ENCODE assay signal across 8 cellular contexts in genomic region chr1:192807968-192808587, GRCh38. TPM values are rescaled to one million over a fixed set of nuclear protein-coding genes. Genes with fewer than 3 reads are reported as not detected.
DNase-seq lines count a peak whose midpoint lies in the region; ATAC-seq, FAIRE-seq and TF ChIP-seq lines count a peak whose summit lies in the region.

No MANE protein-coding gene starts in this region.

- peak overlapping the region; percentile 99 for H3K4me2 ChIP-seq in keratinocyte (ENCODE audit: control insufficient read depth, extremely low read depth, insufficient read depth, low read depth, low read length)

- no peaks in the 10 kb centered on the region for H3K9me3 Mint-ChIP-seq in stimulated activated memory B cell treated with anti-CD40 and anti-IgM and Interleukin-4, amounts not matched to agents 10 μg/mL and 1 μg/mL and 100 μg/mL, for 72 hours

- no peak for DNase-seq in D721Med (ENCODE audit: insufficient read length, low spot score)
- peak; percentile 32 for DNase-seq in LoVo (ENCODE audit: low spot score)
- DNase-seq in astrocyte of the cerebellum (ENCODE audit: low read depth): no peak
- DNase-seq in keratinocyte (ENCODE audit: low read depth, low spot score): no peak
- DNase-seq in KG1 (lab: John Stamatoyannopoulos, UW): no peak

- no peak for ATAC-seq in stimulated activated memory B cell treated with anti-CD40 and anti-IgM and Interleukin-4, amounts not matched to agents 10 μg/mL and 1 μg/mL and 100 μg/mL, for 72 hours
- ATAC-seq in GM19455 (IDR thresholded peaks at IDR 0.05; ENCODE audit: unreplicated experiment): no peak
- ATAC-seq in HG02885 (IDR thresholded peaks at IDR 0.05; ENCODE audit: poor library complexity, unreplicated experiment): no peak

- in situ Hi-C loops in astrocyte of the cerebellum (cut with HindIII; ENCODE audit: low sequenced_read_pairs): no loop called here

- H3K27ac Mint-ChIP-seq in stimulated activated memory B cell treated with anti-CD40 and anti-IgM and Interleukin-4, amounts not matched to agents 10 μg/mL and 1 μg/mL and 100 μg/mL, for 72 hours: peak overlapping the region; percentile 94

- peak overlapping the region; percentile 86 for H3K27ac ChIP-seq in keratinocyte (ENCODE audit: control insufficient read depth, insufficient read depth, low read length)

- dilution Hi-C loops in keratinocyte (cut with MboI; ENCODE audit: extremely low pct_ligation_motif_present, low sequenced_read_pairs): loop anchor here (25.0 kb wide), 1 partner anchor 204 kb away; no protein-coding TSS in a partner anchor

- no peaks in the 10 kb centered on the region for H3K27me3 ChIP-seq in keratinocyte (ENCODE audit: control insufficient read depth, extremely low read depth, insufficient read depth, low read length)

- peaks cover 3 to 7% of the 10 kb centered on the region in 2 experiments for H3K36me3 ChIP-seq in keratinocyte (ENCODE audit: control insufficient read depth in 2 of 2, extremely low read depth in 1 of 2, insufficient read depth in 2 of 2, low read length in 2 of 2)

- H2AFZ ChIP-seq in keratinocyte (ENCODE audit: control insufficient read depth, low read length): peak overlapping the region; percentile 82

- H3K9me1 ChIP-seq in keratinocyte (ENCODE audit: control insufficient read depth, extremely low read depth, insufficient read depth, low read length): peaks cover 2% of the 10 kb centered on the region

- peaks cover 6% of the 10 kb centered on the region for H3K79me2 ChIP-seq in keratinocyte (ENCODE audit: control insufficient read depth, insufficient read depth, low read length)

- H3K4me1 ChIP-seq in keratinocyte (ENCODE audit: control insufficient read depth, extremely low read depth, insufficient read depth, low read length): peaks cover 27% of the 10 kb centered on the region

- TF ChIP-seq CTCF in D721Med (IDR thresholded peaks at IDR 0.05; ENCODE audit: insufficient read depth, missing control alignments): no peak
- TF ChIP-seq CTCF in astrocyte of the cerebellum (IDR thresholded peaks at IDR 0.05; ENCODE audit: low read depth, low read length, missing control alignments): no peak
- TF ChIP-seq CTCF in keratinocyte (optimal IDR thresholded peaks at IDR 0.05 in 1 of 3, IDR thresholded peaks at IDR 0.05 in 1 of 3, conservative IDR thresholded peaks at IDR 0.05 in 1 of 3; ENCODE audit: extremely low read depth in 1 of 3, insufficient read depth in 2 of 3, low read length in 3 of 3): no peak

- H4K20me1 ChIP-seq in keratinocyte (ENCODE audit: control insufficient read depth, extremely low read depth, insufficient read depth, low read length): no peaks in the 10 kb centered on the region

- H3K9me3 ChIP-seq in keratinocyte (ENCODE audit: control insufficient read depth, low read depth, low read length): no peaks in the 10 kb centered on the region

- H3K4me3 Mint-ChIP-seq in stimulated activated memory B cell treated with anti-CD40 and anti-IgM and Interleukin-4, amounts not matched to agents 10 μg/mL and 1 μg/mL and 100 μg/mL, for 72 hours: peak overlapping the region; percentile 93

- FAIRE-seq in D721Med (lab: Jason Lieb, UNC) (peak; percentile 21), keratinocyte (lab: Jason Lieb, UNC) (no peak)

- peaks cover 32% of the 10 kb centered on the region for H3K4me1 Mint-ChIP-seq in stimulated activated memory B cell treated with anti-CD40 and anti-IgM and Interleukin-4, amounts not matched to agents 10 μg/mL and 1 μg/mL and 100 μg/mL, for 72 hours

- H3K4me3 ChIP-seq in astrocyte of the cerebellum (ENCODE audit: low read depth, low read length) (peak overlapping the region; percentile 87), keratinocyte (ENCODE audit: control insufficient read depth in 2 of 3, extremely low read depth in 1 of 3, insufficient read depth in 2 of 3, low read depth in 1 of 3, low read length in 3 of 3) (peak overlapping the region; percentile 91 to 98 (median 92))

- peak overlapping the region; percentile 95 for H3K9ac ChIP-seq in keratinocyte (ENCODE audit: control insufficient read depth, extremely low read depth, insufficient read depth, low read length)

- H3K36me3 Mint-ChIP-seq in stimulated activated memory B cell treated with anti-CD40 and anti-IgM and Interleukin-4, amounts not matched to agents 10 μg/mL and 1 μg/mL and 100 μg/mL, for 72 hours: peaks cover 18% of the 10 kb centered on the region

- H3K27me3 Mint-ChIP-seq in stimulated activated memory B cell treated with anti-CD40 and anti-IgM and Interleukin-4, amounts not matched to agents 10 μg/mL and 1 μg/mL and 100 μg/mL, for 72 hours: no peaks in the 10 kb centered on the region

RNA-seq across cellular contexts. Expression of gene RGS2, which starts 0.8 kb away (rescaled TPM):
- 10.9 to 146 TPM (median 128 TPM) in 3 replicates for polyA plus RNA-seq in keratinocyte
- polyA plus RNA-seq in keratinocyte (2011; ENCODE audit: low read depth): 131 TPM
- 55.4 and 96.6 TPM in 2 replicates for polyA plus RNA-seq in keratinocyte (2011; cell fraction: cytosol; rRNA removed)
- polyA plus RNA-seq in keratinocyte (2011; cell fraction: nucleus; rRNA removed): 277 and 402 TPM in 2 replicates
- 8.7 and 111 TPM in 2 replicates for polyA plus RNA-seq in keratinocyte (2012; ENCODE audit: low replicate concordance)
- 1.4 to 48.5 TPM (median 42.6 TPM) in 3 replicates for polyA minus RNA-seq in keratinocyte
- polyA minus RNA-seq in keratinocyte (2011; cell fraction: cytosol; rRNA and poly(A)+ RNA removed): 17.1 TPM
- polyA minus RNA-seq in keratinocyte (2011; cell fraction: nucleus; rRNA and poly(A)+ RNA removed): 84.9 and 147 TPM in 2 replicates
